Comparison of ENCODE assay signal across 16 cellular contexts in genomic region chr17:21702940-21703640, GRCh38. TPM values are rescaled to one million over a fixed set of nuclear protein-coding genes. Genes with fewer than 3 reads are reported as not detected.
"Had no signal": no experiment of that assay in that cellular context is flagged by ENCODE, and none has a peak within 500 bp of the region (broad histone marks: within the 10 kb centered on the region; RNA-seq: fewer than 3 reads in every experiment).

No MANE protein-coding gene starts in this region.

RNA-seq across cellular contexts. Expression of gene KCNJ18, which starts 10.8 kb away (rescaled TPM):
- total RNA-seq: activated B cell treated with CpG ODN at 0.5 μM for 24 hours; activated CD4-positive, alpha-beta memory T cell treated with anti-CD3 and anti-CD28 coated beads for 36 hours; activated CD4-positive, alpha-beta T cell treated with anti-CD3 and anti-CD28 coated beads, Interleukin-2, amount 10 ng/mL, durations not matched to agents 24 days and 14 days; activated CD8-positive, alpha-beta memory T cell treated with anti-CD3 and anti-CD28 coated beads for 36 hours; activated CD8-positive, alpha-beta T cell treated with anti-CD3 and anti-CD28 coated beads for 36 hours; activated naive CD4-positive, alpha-beta T cell treated with anti-CD3 and anti-CD28 coated beads for 36 hours; activated naive CD4-positive, alpha-beta T cell treated with anti-CD3 and anti-CD28 coated beads, Interleukin-2, amount 50 U/mL, for 72 hours; activated T-cell treated with anti-CD3 and anti-CD28 coated beads, Interleukin-2, amount 50 U/mL, for 4 hours; activated T-cell treated with anti-CD3 and anti-CD28 coated beads, Interleukin-2, amount 50 U/mL, for 72 hours; activated T-helper 1 cell treated with anti-CD3 and anti-CD28 coated beads, Interleukin-12 subunit alpha, Interleukin-12 subunit beta, Interleukin-2, Interleukin-4 antibody, amounts not matched to agents 30 ng/mL and 10 ng/mL and 1 ng/mL, durations not matched to agents 14 hours and 24 hours and 36 hours; activated T-helper 17 cell treated with anti-CD3 and anti-CD28 coated beads, Interleukin-2, amount 50 U/mL, for 72 hours; adrenal gland; aorta; astrocyte; body of pancreas; breast epithelium had no signal
- polyA plus RNA-seq: adrenal gland, aorta had no signal
